ENCODE assay signal across 32 cellular contexts in genomic region chr2:195496991-195497390, GRCh38.
"Had no signal": no experiment of that assay in that cellular context is flagged by ENCODE, and none has a peak within 500 bp of the region (broad histone marks: within the 10 kb centered on the region; RNA-seq: fewer than 3 reads in every experiment).

No MANE protein-coding gene starts in this region.

- H3K27ac ChIP-seq: ascending aorta, cardiac muscle cell, PC-9, SJCRH30, SK-N-MC, WERI-Rb-1 had no signal

- H3K36me3 ChIP-seq: ascending aorta, cardiac muscle cell, SJCRH30, WERI-Rb-1 had no signal

- DNase-seq: activated CD4-positive, alpha-beta T cell treated with anti-CD3 and anti-CD28 coated beads for 1 hour; activated CD4-positive, alpha-beta T cell treated with anti-CD3 and anti-CD28 coated beads, Interleukin-2, amount 10 ng/mL, durations not matched to agents 24 days and 14 days; activated CD4-positive, alpha-beta T cell treated with anti-CD3 and anti-CD28 coated beads, Interleukin-2, amount 50 U/mL, for 4 hours; activated CD4-positive, CD25-positive, alpha-beta regulatory T cell; activated CD8-positive, alpha-beta T cell treated with anti-CD3 and anti-CD28 coated beads, Interleukin-2, amount 10 ng/mL, durations not matched to agents 7 days and 5 days; activated gamma-delta T cell; activated naive CD4-positive, alpha-beta T cell treated with Interleukin-2 at 50 U/mL for 16 hours; activated naive CD8-positive, alpha-beta T cell treated with anti-CD3 and anti-CD28 coated beads, Interleukin-2, amount 10 ng/mL, durations not matched to agents 7 days and 5 days; activated T-cell treated with anti-CD3 and anti-CD28 coated beads, Interleukin-2, amount 50 U/mL, for 24 hours; amygdala; KG1; MM.1S; MV-4-11; NCI-H1092; NCI-H1417 treated with DMSO at 0.1 percent for 48 hours; NCI-H187 treated with DMSO at 0.1 percent for 48 hours; NCI-H2081 treated with DMSO at 0.1 percent for 48 hours; NCI-H226; NCI-H446 treated with DMSO at 0.1 percent for 48 hours; NCI-H524 treated with DMSO at 0.1 percent for 48 hours; NK-92 treated with Interleukin-12 subunit alpha and Interleukin-12 subunit beta, amount 100 ng/mL, for 24 hours; PC-9; Right ventricle myocardium superior; SJCRH30; T1000; WERI-Rb-1 had no signal

- H2AFZ ChIP-seq: PC-9 had no signal

- H3K27ac Mint-ChIP-seq: activated CD4-positive, alpha-beta T cell treated with anti-CD3 and anti-CD28 coated beads, Interleukin-2, amount 10 ng/mL, durations not matched to agents 24 days and 14 days; activated CD8-positive, alpha-beta T cell treated with anti-CD3 and anti-CD28 coated beads, Interleukin-2, amount 10 ng/mL, durations not matched to agents 7 days and 5 days; activated naive CD4-positive, alpha-beta T cell treated with anti-CD3 and anti-CD28 coated beads, Interleukin-2, amount 50 U/mL, for 24 hours; activated naive CD8-positive, alpha-beta T cell treated with anti-CD3 and anti-CD28 coated beads, Interleukin-2, amount 10 ng/mL, durations not matched to agents 7 days and 5 days; activated T-cell treated with anti-CD3 and anti-CD28 coated beads, Interleukin-2, amount 50 U/mL, for 24 hours; activated T-helper 2 cell treated with anti-CD3 and anti-CD28 coated beads, Interferon-gamma antibody, Interleukin-2, Interleukin-4, amounts not matched to agents 10 μg/mL and 5 μg/mL and 100 μg/mL, durations not matched to agents 14 hours and 24 hours and 36 hours had no signal

- H3K9me3 ChIP-seq: ascending aorta, SJCRH30 had no signal

- H3K27me3 ChIP-seq: ascending aorta, cardiac muscle cell, SJCRH30 had no signal

- ATAC-seq: activated CD8-positive, alpha-beta T cell treated with anti-CD3 and anti-CD28 coated beads, Interleukin-2, amount 10 ng/mL, durations not matched to agents 7 days and 5 days had no signal

- H3K4me3 Mint-ChIP-seq: activated CD4-positive, alpha-beta T cell treated with anti-CD3 and anti-CD28 coated beads, Interleukin-2, amount 10 ng/mL, durations not matched to agents 24 days and 14 days; activated CD8-positive, alpha-beta T cell treated with anti-CD3 and anti-CD28 coated beads, Interleukin-2, amount 10 ng/mL, durations not matched to agents 7 days and 5 days; activated naive CD4-positive, alpha-beta T cell treated with anti-CD3 and anti-CD28 coated beads, Interleukin-2, amount 50 U/mL, for 24 hours; activated naive CD8-positive, alpha-beta T cell treated with anti-CD3 and anti-CD28 coated beads, Interleukin-2, amount 10 ng/mL, durations not matched to agents 7 days and 5 days; activated T-cell treated with anti-CD3 and anti-CD28 coated beads, Interleukin-2, amount 50 U/mL, for 24 hours; central memory CD8-positive, alpha-beta T cell had no signal

- H3K4me3 ChIP-seq: ascending aorta, cardiac muscle cell, PC-9, SJCRH30, SK-N-MC had no signal

- H3K27me3 Mint-ChIP-seq: activated CD4-positive, alpha-beta T cell treated with anti-CD3 and anti-CD28 coated beads, Interleukin-2, amount 10 ng/mL, durations not matched to agents 24 days and 14 days; activated naive CD4-positive, alpha-beta T cell treated with anti-CD3 and anti-CD28 coated beads, Interleukin-2, amount 50 U/mL, for 24 hours; activated T-cell treated with anti-CD3 and anti-CD28 coated beads, Interleukin-2, amount 50 U/mL, for 24 hours; central memory CD8-positive, alpha-beta T cell had no signal

- H3K4me2 ChIP-seq: PC-9 had no signal

- H3K9me3 Mint-ChIP-seq: activated naive CD4-positive, alpha-beta T cell treated with anti-CD3 and anti-CD28 coated beads, Interleukin-2, amount 50 U/mL, for 24 hours; activated T-cell treated with anti-CD3 and anti-CD28 coated beads, Interleukin-2, amount 50 U/mL, for 24 hours; central memory CD8-positive, alpha-beta T cell had no signal

- H3K4me1 ChIP-seq: SJCRH30 had no signal
